ENCODE assay signal across 1 cellular context in genomic region chr3:97764186-97765055, GRCh38.
TF ChIP-seq lines count a peak whose summit lies in the region.

Gene ARL6, plus strand, starts transcription at chr3:97764758. Its CDS starts 3,350 bp downstream, at chr3:97768108.

TF ChIP-seq in HepG2, 621 proteins besides CTCF, POLR2A, EP300 and RAD21 (continued from another document and continues in another):
- TF ChIP-seq MXI1 (IDR thresholded peaks at IDR 0.05; ENCODE audit: borderline replicate concordance, low read depth, low read length) (peak; percentile 75; the same call in 2 of the 3 replicates), ZNF878 (CRISPR knock-in tag; IDR thresholded peaks at IDR 0.05) (0 out of 2 replicates have a peak, but pooled peaks have one; percentile 30), TRIM22 (IDR thresholded peaks at IDR 0.05) (no peak), ZNF44 (CRISPR knock-in tag; IDR thresholded peaks at IDR 0.05) (peak; percentile 76), ZNF234 (CRISPR knock-in tag; conservative IDR thresholded peaks at IDR 0.05) (no peak), DR1 (CRISPR knock-in tag; IDR thresholded peaks at IDR 0.05) (0 out of 2 replicates have a peak, but pooled peaks have one; percentile 42), USF2 (IDR thresholded peaks at IDR 0.05; ENCODE audit: low read depth, low read length) (no peak), USF2 (CRISPR knock-in tag; IDR thresholded peaks at IDR 0.05; ENCODE audit: borderline replicate concordance) (no peak), ZNF747 (CRISPR knock-in tag; IDR thresholded peaks at IDR 0.05; ENCODE audit: borderline replicate concordance) (no peak), ZNF562 (CRISPR knock-in tag; IDR thresholded peaks at IDR 0.05; ENCODE audit: borderline replicate concordance) (no peak), ZNF598 (CRISPR knock-in tag; IDR thresholded peaks at IDR 0.05; ENCODE audit: borderline replicate concordance) (peak; percentile 91; the same call in 1 of the 2 replicates), SNAPC2 (CRISPR knock-in tag; IDR thresholded peaks at IDR 0.05) (peak; percentile 51; the same call in 1 of the 2 replicates), TRAFD1 (CRISPR knock-in tag; IDR thresholded peaks at IDR 0.05; ENCODE audit: borderline replicate concordance) (no peak), SALL1 (CRISPR knock-in tag; IDR thresholded peaks at IDR 0.05) (peak; percentile 49; the same call in 1 of the 2 replicates), ZNF3 (CRISPR knock-in tag; IDR thresholded peaks at IDR 0.05) (no peak), ZBTB46 (CRISPR knock-in tag; IDR thresholded peaks at IDR 0.05; ENCODE audit: borderline replicate concordance) (no peak), ZNF280D (CRISPR knock-in tag; IDR thresholded peaks at IDR 0.05) (no peak), RFX3 (CRISPR knock-in tag; IDR thresholded peaks at IDR 0.05) (peak; percentile 97), SMARCE1 (IDR thresholded peaks at IDR 0.05; ENCODE audit: borderline replicate concordance) (no peak), ATM (IDR thresholded peaks at IDR 0.05; ENCODE audit: borderline replicate concordance) (no peak), MIXL1 (CRISPR knock-in tag; IDR thresholded peaks at IDR 0.05) (no peak), FOXO4 (CRISPR knock-in tag; conservative IDR thresholded peaks at IDR 0.05) (no peak), ZSCAN5A (CRISPR knock-in tag; IDR thresholded peaks at IDR 0.05; ENCODE audit: borderline replicate concordance) (no peak), ZBTB40 (IDR thresholded peaks at IDR 0.05) (no peak), ZBTB40 (CRISPR knock-in tag; IDR thresholded peaks at IDR 0.05) (peak; percentile 76), ZNF589 (CRISPR knock-in tag; conservative IDR thresholded peaks at IDR 0.05) (no peak), JUN (CRISPR knock-in tag; IDR thresholded peaks at IDR 0.05) (no peak), MXD4 (CRISPR knock-in tag; IDR thresholded peaks at IDR 0.05) (peak; percentile 27; the same call in 1 of the 2 replicates), NPAS2 (CRISPR knock-in tag; IDR thresholded peaks at IDR 0.05; ENCODE audit: borderline replicate concordance) (no peak), GABPA (IDR thresholded peaks at IDR 0.05; ENCODE audit: low read depth, low read length) (peak; percentile 58), GABPA (CRISPR knock-in tag; IDR thresholded peaks at IDR 0.05; ENCODE audit: low read depth) (peak; percentile 89), BHLHE40 (IDR thresholded peaks at IDR 0.05; ENCODE audit: low read length) (no peak), ETV5 (CRISPR knock-in tag; IDR thresholded peaks at IDR 0.05; ENCODE audit: borderline replicate concordance) (peak; percentile 67), ZNF230 (CRISPR knock-in tag; IDR thresholded peaks at IDR 0.05) (no peak)
